ENCODE assay signal across 15 cellular contexts in the genomic region with DNA sequence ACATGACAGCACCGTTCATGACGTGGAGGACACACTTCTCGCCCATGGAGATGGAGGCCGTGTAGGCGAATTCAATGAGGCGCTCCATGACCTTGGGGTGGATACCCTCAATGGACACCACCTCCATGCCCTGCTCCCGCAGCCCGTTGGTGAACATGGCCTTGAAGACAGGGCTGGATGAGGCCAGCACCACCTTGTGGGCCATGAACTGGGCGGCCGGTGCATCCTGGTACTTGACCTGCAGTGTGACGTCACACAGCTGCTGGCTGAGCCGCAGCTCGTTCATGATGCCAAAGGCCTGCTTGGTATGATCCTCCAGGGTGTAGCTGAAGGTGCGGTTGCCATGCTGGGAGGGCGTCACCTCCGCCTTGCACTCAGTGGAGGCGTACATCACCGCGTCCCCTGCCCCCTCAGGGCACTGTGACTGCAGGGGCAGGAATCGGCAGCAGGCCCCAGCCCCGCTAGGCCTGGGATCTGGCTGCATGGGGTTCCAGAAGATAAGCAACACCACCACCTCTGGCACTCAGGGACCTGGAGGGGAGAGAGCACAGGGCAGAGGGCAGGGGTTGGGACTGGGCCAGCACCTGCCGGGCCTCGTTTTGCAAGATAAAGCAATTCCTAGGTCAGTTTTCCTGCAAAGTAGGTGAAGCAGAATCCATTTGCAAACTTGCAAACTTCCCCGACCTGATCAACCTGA. TPM values are rescaled to one million over a fixed set of nuclear protein-coding genes. Genes with fewer than 3 reads are reported as not detected.
DNase-seq lines count a peak whose midpoint lies in the region; ATAC-seq and TF ChIP-seq lines count a peak whose summit lies in the region.
"Had no signal": no experiment of that assay in that cellular context is flagged by ENCODE, and none has a peak within 500 bp of the region (broad histone marks: within the 10 kb centered on the region; RNA-seq: fewer than 3 reads in every experiment).

No MANE protein-coding gene starts in this region.

- H4K20me1 ChIP-seq in neural progenitor cell (ENCODE audit: low read depth), result no peaks in the 10 kb centered on the region

- H3F3A ChIP-seq in neural progenitor cell (ENCODE audit: low read depth), result peaks cover 12% of the 10 kb centered on the region

- no peak for ATAC-seq in effector memory CD8-positive, alpha-beta T cell (replicated peaks)
- ATAC-seq: gastrocnemius medialis had no signal

- peaks cover 32% of the 10 kb centered on the region for H3K4me1 Mint-ChIP-seq in T-helper 1 cell treated with Interleukin-12 subunit alpha and Interleukin-12 subunit beta and Interleukin-4 antibody, amounts not matched to agents 30 μg/mL and 1 μg/mL, for 36 hours (ENCODE audit: low read depth)
- H3K4me1 Mint-ChIP-seq in effector memory CD8-positive, alpha-beta T cell (ENCODE audit: low read depth in 2 of 2), result peaks cover 30 to 37% of the 10 kb centered on the region in 2 donors
- H3K4me1 Mint-ChIP-seq in neural progenitor cell, result peaks cover 13% of the 10 kb centered on the region

- H3K9me3 Mint-ChIP-seq in T-helper 1 cell treated with Interleukin-12 subunit alpha and Interleukin-12 subunit beta and Interleukin-4 antibody, amounts not matched to agents 30 μg/mL and 1 μg/mL, for 36 hours, result no peaks in the 10 kb centered on the region
- no peaks in the 10 kb centered on the region for H3K9me3 Mint-ChIP-seq in effector memory CD8-positive, alpha-beta T cell
- H3K9me3 Mint-ChIP-seq in neural progenitor cell, result no peaks in the 10 kb centered on the region

- H3K36me3 Mint-ChIP-seq in T-helper 1 cell treated with Interleukin-12 subunit alpha and Interleukin-12 subunit beta and Interleukin-4 antibody, amounts not matched to agents 30 μg/mL and 1 μg/mL, for 36 hours (ENCODE audit: low read depth), result peaks cover 22% of the 10 kb centered on the region
- peaks cover 41% of the 10 kb centered on the region for H3K36me3 Mint-ChIP-seq in effector memory CD8-positive, alpha-beta T cell (ENCODE audit: insufficient read depth)
- H3K36me3 Mint-ChIP-seq in neural progenitor cell, result peaks cover 20% of the 10 kb centered on the region

- no peaks in the 10 kb centered on the region for H3K9me3 ChIP-seq in HUES64 (ENCODE audit: insufficient read depth, low read depth, low read length)
- H3K9me3 ChIP-seq in neural progenitor cell (ENCODE audit: low read depth), result no peaks in the 10 kb centered on the region
- H3K9me3 ChIP-seq: gastrocnemius medialis had no signal

- peaks cover 46% of the 10 kb centered on the region for H3K36me3 ChIP-seq in HUES64 (ENCODE audit: insufficient read depth, low read length)
- no peaks in the 10 kb centered on the region for H3K36me3 ChIP-seq in neural progenitor cell

- H3K9ac ChIP-seq in HUES64 (ENCODE audit: low read depth, low read length), result no peak overlapping the region
- H3K9ac ChIP-seq in neural progenitor cell, result no peak overlapping the region

- H3K4me3 ChIP-seq in HUES64 (ENCODE audit: low read length) (no peak overlapping the region; the same call in 1 of the 2 replicates), neural progenitor cell (no peak overlapping the region)
- H3K4me3 ChIP-seq: gastrocnemius medialis, smooth muscle cell had no signal

- no peak for DNase-seq in T-helper 1 cell
- DNase-seq in effector memory CD8-positive, alpha-beta T cell, result no peak
- DNase-seq in neural progenitor cell (ENCODE audit: low spot score), result no peak
- no peak for DNase-seq in ecto neural progenitor cell (ENCODE audit: low spot score)
- no peak for DNase-seq in globus pallidus (ENCODE audit: low spot score)
- no peak for DNase-seq in NCI-H2107 (lab: John Stamatoyannopoulos, UW)
- DNase-seq: 8988T; activated CD8-positive, alpha-beta memory T cell treated with anti-CD3 and anti-CD28 coated beads for 24 hours; anterior cingulate cortex; gastrocnemius medialis; OCI-M1; SW 1271 had no signal

- H3K27me3 Mint-ChIP-seq in T-helper 1 cell treated with Interleukin-12 subunit alpha and Interleukin-12 subunit beta and Interleukin-4 antibody, amounts not matched to agents 30 μg/mL and 1 μg/mL, for 36 hours (ENCODE audit: low read depth), result no peaks in the 10 kb centered on the region
- no peaks in the 10 kb centered on the region for H3K27me3 Mint-ChIP-seq in effector memory CD8-positive, alpha-beta T cell
- H3K27me3 Mint-ChIP-seq in neural progenitor cell (ENCODE audit: insufficient read depth, low read depth), result peaks cover 5% of the 10 kb centered on the region

- H2AFZ ChIP-seq in neural progenitor cell (replicated peaks), result no peak overlapping the region

- TF ChIP-seq CTCF in neural progenitor cell (IDR thresholded peaks at IDR 0.05), result no peak

- no peak overlapping the region for H3K4me2 ChIP-seq in neural progenitor cell
- H3K4me2 ChIP-seq: smooth muscle cell had no signal

- peak overlapping the region; percentile 94 for H3K27ac Mint-ChIP-seq in T-helper 1 cell treated with Interleukin-12 subunit alpha and Interleukin-12 subunit beta and Interleukin-4 antibody, amounts not matched to agents 30 μg/mL and 1 μg/mL, for 36 hours
- H3K27ac Mint-ChIP-seq in effector memory CD8-positive, alpha-beta T cell, result peak overlapping the region; percentile 83 to 92
- H3K27ac Mint-ChIP-seq in neural progenitor cell, result no peak overlapping the region

- H3K27me3 ChIP-seq in HUES64 (ENCODE audit: insufficient read depth, low read length), result no peaks in the 10 kb centered on the region
- peaks cover 12% of the 10 kb centered on the region for H3K27me3 ChIP-seq in neural progenitor cell
- H3K27me3 ChIP-seq: gastrocnemius medialis had no signal

- H3K4me3 Mint-ChIP-seq in T-helper 1 cell treated with Interleukin-12 subunit alpha and Interleukin-12 subunit beta and Interleukin-4 antibody, amounts not matched to agents 30 μg/mL and 1 μg/mL, for 36 hours, result peak overlapping the region; percentile 70
- H3K4me3 Mint-ChIP-seq in effector memory CD8-positive, alpha-beta T cell, result peak overlapping the region; percentile 10 to 87
- peak overlapping the region; percentile 79 for H3K4me3 Mint-ChIP-seq in neural progenitor cell

- peak overlapping the region; percentile 62; the same call in 1 of the 2 replicates for H3K27ac ChIP-seq in HUES64 (ENCODE audit: low read depth, low read length)
- H3K27ac ChIP-seq in neural progenitor cell, result no peak overlapping the region

- H3K79me2 ChIP-seq in neural progenitor cell (ENCODE audit: low read depth), result peaks cover 49% of the 10 kb centered on the region

- H3K4me1 ChIP-seq in HUES64 (ENCODE audit: insufficient read depth, low read length) (peaks cover 15% of the 10 kb centered on the region; the same call in 1 of the 2 replicates), neural progenitor cell (no peaks in the 10 kb centered on the region)

- 81% methylated on average over 24 of the region's 24 CpGs for WGBS in HUES64

RNA-seq across cellular contexts. Expression of a gene that starts 3.5 kb away (rescaled TPM):
- polyA plus RNA-seq in HUES64 (2013, experiment 1 of 2), result 55.3 TPM
- 51.2 TPM for polyA plus RNA-seq in HUES64 (2013, experiment 2 of 2)
- total RNA-seq in neural progenitor cell (ENCODE audit: low replicate concordance), result 25.2 and 41.7 TPM in 2 replicates

RNA-seq across cellular contexts. Expression of a gene that starts 17.5 kb away (rescaled TPM):
- polyA plus RNA-seq in HUES64 (2013, experiment 1 of 2), result 1.1 TPM
- polyA plus RNA-seq in HUES64 (2013, experiment 2 of 2), result 1.0 TPM
- total RNA-seq in neural progenitor cell (ENCODE audit: low replicate concordance), result 0.15 and 1.1 TPM in 2 replicates
- total RNA-seq: gastrocnemius medialis had no signal

RNA-seq across cellular contexts. Expression of a gene that starts 44.0 kb away (rescaled TPM):
- 23.6 TPM for polyA plus RNA-seq in HUES64 (2013, experiment 1 of 2)
- polyA plus RNA-seq in HUES64 (2013, experiment 2 of 2), result 24.9 TPM
- 5.1 and 29.6 TPM in 2 replicates for total RNA-seq in neural progenitor cell (ENCODE audit: low replicate concordance)
